In the genomic region with DNA sequence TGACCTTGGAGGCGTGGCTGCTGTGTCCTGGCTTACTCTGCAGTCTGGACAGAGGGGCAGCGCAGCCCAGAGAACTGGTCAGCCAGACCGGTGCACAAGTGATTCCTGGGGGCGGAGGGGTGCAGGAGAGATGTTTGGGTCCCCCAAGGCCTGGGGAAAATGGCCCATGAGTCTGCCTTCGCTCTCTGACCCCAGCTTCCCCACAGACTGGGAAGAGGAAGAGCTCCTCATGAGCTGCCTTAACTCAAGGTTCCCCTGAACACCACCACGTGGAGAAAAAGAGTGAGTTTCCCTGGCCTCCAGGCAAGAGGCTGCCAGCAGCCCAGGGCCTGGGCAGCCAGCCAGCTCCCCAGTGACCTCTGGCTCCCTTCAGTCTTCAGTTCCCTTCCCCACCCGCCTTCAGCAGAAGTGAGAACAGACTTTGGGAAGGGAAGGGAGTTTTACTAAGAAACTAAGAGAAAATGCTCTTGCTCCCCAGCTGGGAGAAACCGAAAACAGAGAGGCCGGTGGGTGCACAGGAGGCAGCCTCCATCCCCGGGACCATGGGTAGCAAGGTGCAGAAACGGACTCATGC, we compare ENCODE assay signal across 8 cellular contexts. TPM values are rescaled to one million over a fixed set of nuclear protein-coding genes. Genes with fewer than 3 reads are reported as not detected.
DNase-seq lines count a peak whose midpoint lies in the region; ATAC-seq and TF ChIP-seq lines count a peak whose summit lies in the region.

No MANE protein-coding gene starts in this region.

- H3K4me3 ChIP-seq in NB4 (ENCODE audit: low read depth, low read length): no peak overlapping the region
- H3K4me3 ChIP-seq in vagina: no peak overlapping the region

- peaks cover 56% of the 10 kb centered on the region for H3K4me1 ChIP-seq in vagina

- intact Hi-C loops in vagina (cut with DNase I): no loop called here

- peak; percentile 73 for DNase-seq in ELR (ENCODE audit: low read depth)
- peak; percentile 73 for DNase-seq in NB4 (ENCODE audit: low read depth)
- peak in 44 of 61 donors; percentile 12 to 75 (median 46) for DNase-seq in caudate nucleus (lab: John Stamatoyannopoulos, UW)
- peak; percentile 95 for DNase-seq in medulla oblongata (ENCODE audit: extremely low spot score)
- no peak for DNase-seq in vagina (ENCODE audit: extremely low spot score in 2 of 2)
- DNase-seq in epidermal melanocyte (ENCODE audit: insufficient read length, low spot score): no peak

- no peaks in the 10 kb centered on the region for H3K36me3 ChIP-seq in vagina

- no peak for TF ChIP-seq POLR2A in NB4 (IDR thresholded peaks at IDR 0.05; ENCODE audit: extremely low read depth, insufficient read length)
- TF ChIP-seq POLR2A in vagina (IDR thresholded peaks at IDR 0.05): no peak

- peak overlapping the region; percentile 59 for H3K27ac ChIP-seq in caudate nucleus (ENCODE audit: low read depth, low read length)
- H3K27ac ChIP-seq in vagina: peak overlapping the region; percentile 69

- ATAC-seq in GM21381 (IDR thresholded peaks at IDR 0.05; ENCODE audit: unreplicated experiment) (no peak), GM18858 (IDR thresholded peaks at IDR 0.05; ENCODE audit: unreplicated experiment) (no peak)

- TF ChIP-seq CTCF in NB4 (IDR thresholded peaks at IDR 0.05; ENCODE audit: low read depth, low read length) (no peak), vagina (IDR thresholded peaks at IDR 0.05) (no peak)

- no peaks in the 10 kb centered on the region for H3K9me3 ChIP-seq in vagina

- no peaks in the 10 kb centered on the region for H3K27me3 ChIP-seq in vagina

RNA-seq across cellular contexts. Expression of a gene that starts 2.0 kb away (rescaled TPM):
- not detected for total RNA-seq in vagina

RNA-seq across cellular contexts. Expression of a gene that starts 13.7 kb away (rescaled TPM):
- 24.6 TPM for total RNA-seq in vagina

RNA-seq across cellular contexts. Expression of a gene that starts 15.7 kb away (rescaled TPM):
- 64.8 TPM for total RNA-seq in vagina

RNA-seq across cellular contexts. Expression of a gene that starts 24.1 kb away (rescaled TPM):
- total RNA-seq in vagina: 82.3 TPM

RNA-seq across cellular contexts. Expression of a gene that starts 42.6 kb away (rescaled TPM):
- 3.7 TPM for total RNA-seq in vagina

Comparison
In these comparisons a context has a peak if more than half of its experiments do, and no peak if none do; other contexts are left out.
1. DNase-seq: peak in ELR (single experiment), NB4 (single experiment), caudate nucleus (44 of 61) and medulla oblongata (single experiment); none in vagina (0 of 2) and epidermal melanocyte (single experiment).